ENCODE assay signal across 8 cellular contexts in genomic region chr22:19853879-19854777, GRCh38. TPM values are rescaled to one million over a fixed set of nuclear protein-coding genes. Genes with fewer than 3 reads are reported as not detected.
DNase-seq lines count a peak whose midpoint lies in the region; ATAC-seq lines count a peak whose summit lies in the region.

No MANE protein-coding gene starts in this region.

- peaks cover 39% of the 10 kb centered on the region for H3K4me1 Mint-ChIP-seq in activated naive CD8-positive, alpha-beta T cell treated with anti-CD3 and anti-CD28 coated beads for 36 hours

- WGBS in iPS DF 6.9 (ENCODE audit: insufficient coverage, insufficient read length): no CpG with 5 or more reads among the region's 49 CpGs

- no peaks in the 10 kb centered on the region for H3K27me3 Mint-ChIP-seq in activated naive CD8-positive, alpha-beta T cell treated with anti-CD3 and anti-CD28 coated beads for 36 hours

- peak overlapping the region; percentile 96 for H3K27ac Mint-ChIP-seq in activated naive CD8-positive, alpha-beta T cell treated with anti-CD3 and anti-CD28 coated beads for 36 hours

- H3K27ac ChIP-seq in iPS DF 6.9 (ENCODE audit: low read length): no peak overlapping the region

- H3K36me3 ChIP-seq in iPS DF 6.9 (ENCODE audit: control insufficient read depth, insufficient read depth, low read length): peaks cover 9% of the 10 kb centered on the region

- peak overlapping the region; percentile 96 for H3K4me3 Mint-ChIP-seq in activated naive CD8-positive, alpha-beta T cell treated with anti-CD3 and anti-CD28 coated beads for 36 hours

- peaks cover 6% of the 10 kb centered on the region for H3K4me1 ChIP-seq in iPS DF 6.9 (ENCODE audit: control insufficient read depth, insufficient read depth, low read length)

- H3K9me3 ChIP-seq in iPS DF 6.9 (ENCODE audit: control insufficient read depth, insufficient read depth, low read length): no peaks in the 10 kb centered on the region

- peaks cover 39% of the 10 kb centered on the region for H3K36me3 Mint-ChIP-seq in activated naive CD8-positive, alpha-beta T cell treated with anti-CD3 and anti-CD28 coated beads for 36 hours

- DNase-seq in NCI-H748 (lab: John Stamatoyannopoulos, UW; ENCODE audit: unreplicated experiment) (peak; percentile 34), NCI-H748 treated with DMSO at 0.1 percent for 48 hours (lab: John Stamatoyannopoulos, UW) (no peak), iPS DF 6.9 (ENCODE audit: low read depth, low spot score) (no peak), skeletal muscle cell (ENCODE audit: low read depth) (no peak), DMS79 (lab: John Stamatoyannopoulos, UW) (no peak), EL (no peak)
- peak; percentile 28 for DNase-seq in activated naive CD8-positive, alpha-beta T cell treated with anti-CD3 and anti-CD28 coated beads for 36 hours

- ATAC-seq in HG03442 (IDR thresholded peaks at IDR 0.05; ENCODE audit: unreplicated experiment): peak; percentile 2

- H3K4me3 ChIP-seq in iPS DF 6.9 (ENCODE audit: low read length) (peak overlapping the region; percentile 82), skeletal muscle cell (ENCODE audit: low read depth, low read length) (peak overlapping the region; percentile 93)

- H3K27me3 ChIP-seq in iPS DF 6.9 (ENCODE audit: control insufficient read depth, insufficient read depth, low read length): no peaks in the 10 kb centered on the region

- no peaks in the 10 kb centered on the region for H3K9me3 Mint-ChIP-seq in activated naive CD8-positive, alpha-beta T cell treated with anti-CD3 and anti-CD28 coated beads for 36 hours

RNA-seq across cellular contexts. Expression of gene GNB1L, which starts 0.5 kb away (rescaled TPM):
- total RNA-seq in activated naive CD8-positive, alpha-beta T cell treated with anti-CD3 and anti-CD28 coated beads for 36 hours: 10 to 100 TPM; 14.5 TPM

RNA-seq across cellular contexts. Expression of gene RTL10, which starts 0.5 kb away (rescaled TPM):
- 10 to 100 TPM; 18.7 to 23.1 TPM for total RNA-seq in activated naive CD8-positive, alpha-beta T cell treated with anti-CD3 and anti-CD28 coated beads for 36 hours

Comparison
In these comparisons a context has a peak if more than half of its experiments do, and no peak if none do; other contexts are left out.
1. DNase-seq: peak in NCI-H748 (single experiment) and activated naive CD8-positive, alpha-beta T cell treated with anti-CD3 and anti-CD28 coated beads for 36 hours (single experiment); none in NCI-H748 treated with DMSO at 0.1 percent for 48 hours (single experiment), iPS DF 6.9 (single experiment), skeletal muscle cell (single experiment), DMS79 (single experiment) and EL (single experiment).